In the genomic region with DNA sequence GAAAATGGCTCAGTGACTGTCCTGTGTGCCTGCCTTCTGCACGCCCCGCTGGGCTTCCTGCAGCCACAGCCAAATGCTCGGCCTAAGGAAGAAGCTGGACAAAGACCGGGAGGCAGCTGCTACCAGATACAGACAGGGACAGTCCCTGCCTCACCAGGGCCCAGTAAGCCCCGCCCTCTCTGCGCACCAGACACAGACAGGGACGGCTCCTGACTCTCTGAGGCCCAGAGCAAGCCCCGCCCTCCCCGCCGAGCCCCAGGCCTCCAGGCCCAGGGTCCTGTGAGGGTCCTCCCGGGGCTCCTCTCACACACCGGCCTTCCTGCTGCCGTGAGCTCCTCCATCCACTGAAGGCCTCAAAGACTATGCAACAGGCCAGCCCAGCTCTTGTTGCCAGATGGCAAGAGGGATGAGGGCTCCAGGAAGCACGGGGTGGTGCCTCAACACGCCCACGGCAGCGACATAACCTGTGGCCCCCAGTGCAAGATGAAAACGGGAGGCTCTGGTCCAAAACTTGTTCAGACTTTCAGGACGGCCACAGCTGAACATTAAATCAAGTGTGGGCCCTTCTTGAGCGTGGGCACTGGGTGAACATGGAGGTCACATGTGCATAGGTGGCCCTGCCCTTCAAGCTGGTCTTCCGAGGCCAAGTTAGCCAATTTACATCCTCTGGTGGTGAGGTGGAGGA, we compare ENCODE assay signal across 18 cellular contexts.
DNase-seq lines count a peak whose midpoint lies in the region; ATAC-seq, FAIRE-seq and TF ChIP-seq lines count a peak whose summit lies in the region.
"Had no signal": no experiment of that assay in that cellular context is flagged by ENCODE, and none has a peak within 500 bp of the region (broad histone marks: within the 10 kb centered on the region; RNA-seq: fewer than 3 reads in every experiment).

No MANE protein-coding gene starts in this region.

- no peaks in the 10 kb centered on the region for H3K36me3 ChIP-seq in endodermal cell (ENCODE audit: control insufficient read depth, insufficient read depth, low read length)
- H3K36me3 ChIP-seq in upper lobe of right lung = no peaks in the 10 kb centered on the region
- H3K36me3 ChIP-seq: SJCRH30 had no signal

- TF ChIP-seq CTCF in endodermal cell (conservative IDR thresholded peaks at IDR 0.05) (no peak), neural crest cell (conservative IDR thresholded peaks at IDR 0.05) (no peak), upper lobe of right lung (IDR thresholded peaks at IDR 0.05) (no peak)

- H3K4me3 ChIP-seq in endodermal cell (ENCODE audit: low read length) (no peak overlapping the region), upper lobe of right lung (no peak overlapping the region)
- H3K4me3 ChIP-seq: SJCRH30 had no signal

- H3K9me3 ChIP-seq in endodermal cell (ENCODE audit: control insufficient read depth, low read length) = no peaks in the 10 kb centered on the region
- no peaks in the 10 kb centered on the region for H3K9me3 ChIP-seq in upper lobe of right lung
- H3K9me3 ChIP-seq: SJCRH30 had no signal

- H3K4me1 ChIP-seq in endodermal cell (ENCODE audit: control insufficient read depth, insufficient read depth, low read length) (no peaks in the 10 kb centered on the region), upper lobe of right lung (no peaks in the 10 kb centered on the region)
- H3K4me1 ChIP-seq: SJCRH30 had no signal

- WGBS in endodermal cell (ENCODE audit: insufficient coverage in 1 of 2, insufficient read length in 1 of 2), 2 experiments = 82 to 83% methylated on average over 7 to 21 of the region's 21 CpGs

- peak; percentile 4 for DNase-seq in activated naive CD4-positive, alpha-beta T cell treated with anti-CD3 and anti-CD28 coated beads for 36 hours
- no peak for DNase-seq in activated naive CD4-positive, alpha-beta T cell treated with anti-CD3 and anti-CD28 coated beads, Interleukin-2, amount 10 ng/mL, durations not matched to agents 7 days and 5 days
- DNase-seq in endodermal cell = peak; percentile 24
- DNase-seq in neural crest cell (ENCODE audit: low read depth, low spot score) = no peak
- peak; percentile 48 for DNase-seq in upper lobe of right lung
- no peak for DNase-seq in stimulated activated CD4-positive, alpha-beta T cell treated with anti-CD3 and anti-CD28 coated beads, Interleukin-12 subunit alpha, Interleukin-12 subunit beta, amount 100 ng/mL, for 4 hours
- DNase-seq in NOMO-1 treated with DMSO at 0.1 percent for 48 hours (lab: John Stamatoyannopoulos, UW; ENCODE audit: unreplicated experiment) = no peak
- no peak for DNase-seq in GM12891 (ENCODE audit: insufficient read length, low spot score)
- DNase-seq: amniotic stem cell; effector CD8-positive, alpha-beta T cell; foreskin fibroblast; NCI-H1694 treated with DMSO at 0.1 percent for 48 hours; NCI-H774; SJCRH30; stimulated activated CD4-positive, alpha-beta T cell treated with anti-CD3 and anti-CD28 coated beads, Interleukin-15, amount 100 ng/mL, for 24 hours; trophoblast cell had no signal

- TF ChIP-seq POLR2A in GM12891 (IDR thresholded peaks at IDR 0.05; ENCODE audit: low read depth, low read length) = no peak

- no peak overlapping the region for H3K9ac ChIP-seq in endodermal cell (ENCODE audit: extremely low read depth, low read length, poor library complexity, severe bottlenecking)
- H3K9ac ChIP-seq: KMS-11 had no signal

- H3K27ac ChIP-seq in endodermal cell (ENCODE audit: low read depth, low read length) (peak overlapping the region; percentile 78), upper lobe of right lung (no peak overlapping the region)
- H3K27ac ChIP-seq: KMS-11, SJCRH30, VCaP had no signal

- ATAC-seq in upper lobe of right lung = no peak

- H3K4me3 Mint-ChIP-seq in activated naive CD4-positive, alpha-beta T cell treated with anti-CD3 and anti-CD28 coated beads for 36 hours = no peak overlapping the region
- H3K4me3 Mint-ChIP-seq in activated naive CD4-positive, alpha-beta T cell treated with anti-CD3 and anti-CD28 coated beads, Interleukin-2, amount 10 ng/mL, durations not matched to agents 7 days and 5 days = no peak overlapping the region
- H3K4me3 Mint-ChIP-seq in endodermal cell (no peak overlapping the region), neural crest cell (no peak overlapping the region)

- H3K36me3 Mint-ChIP-seq in activated naive CD4-positive, alpha-beta T cell treated with anti-CD3 and anti-CD28 coated beads for 36 hours (ENCODE audit: low read depth) = no peaks in the 10 kb centered on the region
- H3K36me3 Mint-ChIP-seq in activated naive CD4-positive, alpha-beta T cell treated with anti-CD3 and anti-CD28 coated beads, Interleukin-2, amount 10 ng/mL, durations not matched to agents 7 days and 5 days = no peaks in the 10 kb centered on the region
- H3K36me3 Mint-ChIP-seq in endodermal cell (ENCODE audit: low read depth) (peaks cover 11% of the 10 kb centered on the region), neural crest cell (ENCODE audit: low read depth) (no peaks in the 10 kb centered on the region)

- H3K27me3 ChIP-seq in endodermal cell (ENCODE audit: control insufficient read depth, insufficient read depth, low read length, poor library complexity, severe bottlenecking) (no peaks in the 10 kb centered on the region), upper lobe of right lung (no peaks in the 10 kb centered on the region)
- H3K27me3 ChIP-seq: SJCRH30 had no signal

- H3K27ac Mint-ChIP-seq in activated naive CD4-positive, alpha-beta T cell treated with anti-CD3 and anti-CD28 coated beads for 36 hours = no peak overlapping the region
- H3K27ac Mint-ChIP-seq in activated naive CD4-positive, alpha-beta T cell treated with anti-CD3 and anti-CD28 coated beads, Interleukin-2, amount 10 ng/mL, durations not matched to agents 7 days and 5 days = no peak overlapping the region
- H3K27ac Mint-ChIP-seq in endodermal cell (no peak overlapping the region), neural crest cell (ENCODE audit: unreplicated experiment) (peak overlapping the region; percentile 50)

- no peak for FAIRE-seq in GM12891 (lab: Jason Lieb, UNC)

- CTCF ChIA-PET in activated naive CD4-positive, alpha-beta T cell treated with anti-CD3 and anti-CD28 coated beads for 36 hours (lab: Charles Lee) = interaction anchor here (4.1 kb wide), 1 partner anchor 13 kb away, joined by 21 read pairs; no protein-coding TSS in a partner anchor
- CTCF ChIA-PET in activated naive CD4-positive, alpha-beta T cell treated with anti-CD3 and anti-CD28 coated beads, Interleukin-2, amount 10 ng/mL, durations not matched to agents 7 days and 5 days (lab: Charles Lee) = interaction anchor here (1.1 to 3.6 kb wide), 2 partner anchors 13 to 43 kb away, joined by 4 to 21 read pairs; no protein-coding TSS in a partner anchor

- H3K9me3 Mint-ChIP-seq in activated naive CD4-positive, alpha-beta T cell treated with anti-CD3 and anti-CD28 coated beads for 36 hours = no peaks in the 10 kb centered on the region
- no peaks in the 10 kb centered on the region for H3K9me3 Mint-ChIP-seq in activated naive CD4-positive, alpha-beta T cell treated with anti-CD3 and anti-CD28 coated beads, Interleukin-2, amount 10 ng/mL, durations not matched to agents 7 days and 5 days
- no peaks in the 10 kb centered on the region for H3K9me3 Mint-ChIP-seq in endodermal cell
- H3K9me3 Mint-ChIP-seq in neural crest cell = no peaks in the 10 kb centered on the region

- peaks cover 9% of the 10 kb centered on the region for H3K4me1 Mint-ChIP-seq in activated naive CD4-positive, alpha-beta T cell treated with anti-CD3 and anti-CD28 coated beads for 36 hours (ENCODE audit: low read depth)
- H3K4me1 Mint-ChIP-seq in activated naive CD4-positive, alpha-beta T cell treated with anti-CD3 and anti-CD28 coated beads, Interleukin-2, amount 10 ng/mL, durations not matched to agents 7 days and 5 days = peaks cover 17% of the 10 kb centered on the region
- H3K4me1 Mint-ChIP-seq in endodermal cell (peaks cover 2% of the 10 kb centered on the region), neural crest cell (peaks cover 13% of the 10 kb centered on the region)

- intact Hi-C loops in activated naive CD4-positive, alpha-beta T cell treated with anti-CD3 and anti-CD28 coated beads for 36 hours (cut with micrococcal nuclease) = no loop called here
- intact Hi-C loops in upper lobe of right lung (cut with DNase I) = no loop called here

- H3K27me3 Mint-ChIP-seq in activated naive CD4-positive, alpha-beta T cell treated with anti-CD3 and anti-CD28 coated beads for 36 hours (ENCODE audit: low read depth) = no peaks in the 10 kb centered on the region
- H3K27me3 Mint-ChIP-seq in activated naive CD4-positive, alpha-beta T cell treated with anti-CD3 and anti-CD28 coated beads, Interleukin-2, amount 10 ng/mL, durations not matched to agents 7 days and 5 days = no peaks in the 10 kb centered on the region
- H3K27me3 Mint-ChIP-seq in endodermal cell (ENCODE audit: insufficient read depth) (no peaks in the 10 kb centered on the region), neural crest cell (ENCODE audit: low read depth) (no peaks in the 10 kb centered on the region)

TF ChIP-seq in GM12891, 5 proteins besides CTCF, POLR2A, EP300 and RAD21:
- TF ChIP-seq TAF1 (IDR thresholded peaks at IDR 0.05; ENCODE audit: low read depth, low read length) = no peak

Comparison
In these comparisons a context has a peak if more than half of its experiments do, and no peak if none do; other contexts are left out.
1. DNase-seq: peak in activated naive CD4-positive, alpha-beta T cell treated with anti-CD3 and anti-CD28 coated beads for 36 hours (single experiment), endodermal cell (single experiment) and upper lobe of right lung (single experiment); none in activated naive CD4-positive, alpha-beta T cell treated with anti-CD3 and anti-CD28 coated beads, Interleukin-2, amount 10 ng/mL, durations not matched to agents 7 days and 5 days (single experiment), neural crest cell (single experiment), stimulated activated CD4-positive, alpha-beta T cell treated with anti-CD3 and anti-CD28 coated beads, Interleukin-12 subunit alpha, Interleukin-12 subunit beta, amount 100 ng/mL, for 4 hours (single experiment), NOMO-1 treated with DMSO at 0.1 percent for 48 hours (single experiment) and GM12891 (single experiment).